ENCODE assay signal across 9 cellular contexts in genomic region chr19:12665281-12665573, GRCh38. TPM values are rescaled to one million over a fixed set of nuclear protein-coding genes. Genes with fewer than 3 reads are reported as not detected.
A peak's percentile ranks its signal among the peaks of the same experiment; 100 is the strongest.
DNase-seq lines count a peak whose midpoint lies in the region; ATAC-seq and TF ChIP-seq lines count a peak whose summit lies in the region.
"Had no signal": no experiment of that assay in that cellular context is flagged by ENCODE, and none has a peak within 500 bp of the region (broad histone marks: within the 10 kb centered on the region; RNA-seq: fewer than 3 reads in every experiment).

No MANE protein-coding gene starts in this region.

- no peaks in the 10 kb centered on the region for H3K27me3 ChIP-seq in HL-60 (ENCODE audit: insufficient read depth, poor library complexity, severe bottlenecking)

- peak overlapping the region; percentile 94 for H3K4me3 ChIP-seq in HL-60 (replicated peaks; ENCODE audit: insufficient read depth, low read length)

- DNase-seq in HL-60 (ENCODE audit: low read depth in 1 of 2, low spot score in 1 of 2), result peak; percentile 83 to 98
- peak; percentile 52 for DNase-seq in activated CD4-positive, alpha-beta T cell treated with anti-CD3 and anti-CD28 coated beads, Interleukin-2, amount 50 U/mL, for 1 hour
- peak; percentile 64 for DNase-seq in left cardiac atrium
- DNase-seq in stimulated activated naive CD8-positive, alpha-beta T cell treated with anti-CD3 and anti-CD28 coated beads, Interleukin-15, Interleukin-2, amounts not matched to agents 100 U/mL and 50 U/mL, for 24 hours, result peak; percentile 72
- DNase-seq in NCI-H1092 (lab: John Stamatoyannopoulos, UW), result no peak
- DNase-seq in ecto neural progenitor cell (ENCODE audit: low spot score), result no peak
- DNase-seq in H4 (ENCODE audit: low spot score), result no peak

- peak in 1 of 2 donors; percentile 4 for ATAC-seq in left cardiac atrium
- ATAC-seq in stimulated activated naive CD8-positive, alpha-beta T cell treated with anti-CD3 and anti-CD28 coated beads, Interleukin-15, Interleukin-2, amounts not matched to agents 100 U/mL and 50 U/mL, for 24 hours, result peak; percentile 40
- ATAC-seq in HG02938 (IDR thresholded peaks at IDR 0.05; ENCODE audit: unreplicated experiment), result no peak

- intact Hi-C loops in left cardiac atrium (cut with DNase I), result loop anchor here in 1 of 2 donors (10.0 kb wide), 1 partner anchor 100 kb away; no protein-coding TSS in a partner anchor

- no peak for TF ChIP-seq CTCF in HL-60 (IDR thresholded peaks at IDR 0.05; ENCODE audit: insufficient read depth, low read length)

- H3K27ac ChIP-seq in HL-60 (replicated peaks), result peak overlapping the region; percentile 85

RNA-seq across cellular contexts. Expression of gene MAN2B1, which starts 1.3 kb away (rescaled TPM):
- total RNA-seq in left cardiac atrium, result 10 to 100 TPM; 42.1 to 55.8 TPM
- total RNA-seq in H4 (2014; rRNA removed; shearing (Covaris generic)), result 34.2 and 53.4 TPM in 2 replicates

RNA-seq across cellular contexts. Expression of gene WDR83, which starts 1.4 kb away (rescaled TPM):
- 1 to 10 TPM; 7.8 to 8.0 TPM for total RNA-seq in left cardiac atrium
- total RNA-seq in H4 (2014; rRNA removed; shearing (Covaris generic)), result 12.8 and 13.7 TPM in 2 replicates

RNA-seq across cellular contexts. Expression of gene DHPS, which starts 16.5 kb away (rescaled TPM):
- 10 to 100 TPM; 38.4 to 51.9 TPM for total RNA-seq in left cardiac atrium
- total RNA-seq in H4 (2014; rRNA removed; shearing (Covaris generic)), result 65.1 and 100 TPM in 2 replicates

RNA-seq across cellular contexts. Expression of gene GNG14, which starts 22.6 kb away (rescaled TPM):
- total RNA-seq in left cardiac atrium, result not detected
- not detected in 2 replicates for total RNA-seq in H4 (2014; rRNA removed; shearing (Covaris generic))
- total RNA-seq: bronchial epithelial cell had no signal

RNA-seq across cellular contexts. Expression of gene FBXW9, which starts 31.2 kb away (rescaled TPM):
- total RNA-seq in left cardiac atrium, result 1 to 10 TPM; 1.4 to 2.3 TPM
- total RNA-seq in H4 (2014; rRNA removed; shearing (Covaris generic)), result 6.4 and 12.7 TPM in 2 replicates

Comparison
In these comparisons a context has a peak if more than half of its experiments do, and no peak if none do; other contexts are left out.
1. DNase-seq: peak in HL-60 (2 of 2), activated CD4-positive, alpha-beta T cell treated with anti-CD3 and anti-CD28 coated beads, Interleukin-2, amount 50 U/mL, for 1 hour (single experiment), left cardiac atrium (single experiment) and stimulated activated naive CD8-positive, alpha-beta T cell treated with anti-CD3 and anti-CD28 coated beads, Interleukin-15, Interleukin-2, amounts not matched to agents 100 U/mL and 50 U/mL, for 24 hours (single experiment); none in NCI-H1092 (single experiment), ecto neural progenitor cell (single experiment) and H4 (single experiment).